Comparison of ENCODE assay signal across 20 cellular contexts in the genomic region with DNA sequence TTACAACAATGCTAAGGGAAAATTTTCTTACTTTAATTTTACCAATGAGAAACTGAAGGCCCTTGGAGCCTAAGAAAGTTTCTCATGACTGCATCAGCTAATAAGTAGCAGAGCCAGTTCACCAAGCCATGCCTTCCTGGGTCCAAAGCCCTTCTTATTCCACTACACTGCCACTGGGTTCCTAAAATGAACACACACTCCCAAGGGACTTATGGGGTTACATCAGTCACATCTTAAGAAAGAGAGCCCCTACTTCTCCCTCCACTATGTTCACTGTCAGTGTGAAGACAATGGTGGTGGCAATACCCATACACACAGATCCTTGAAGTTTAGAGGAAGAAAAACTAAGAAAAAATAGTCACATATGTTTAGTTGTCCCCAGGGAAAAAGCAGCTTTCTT. TPM values are rescaled to one million over a fixed set of nuclear protein-coding genes. Genes with fewer than 3 reads are reported as not detected.
DNase-seq lines count a peak whose midpoint lies in the region; ATAC-seq lines count a peak whose summit lies in the region.
"Had no signal": no experiment of that assay in that cellular context is flagged by ENCODE, and none has a peak within 500 bp of the region (broad histone marks: within the 10 kb centered on the region; RNA-seq: fewer than 3 reads in every experiment).

No MANE protein-coding gene starts in this region.

- DNase-seq in memory B cell (ENCODE audit: low spot score in 2 of 2), result no peak
- no peak for DNase-seq in activated CD4-positive, alpha-beta T cell treated with anti-CD3 and anti-CD28 coated beads, Interleukin-2, amount 10 ng/mL, durations not matched to agents 7 days and 5 days
- no peak for DNase-seq in activated CD4-positive, CD25-positive, alpha-beta regulatory T cell (lab: John Stamatoyannopoulos, UW)
- DNase-seq in T-helper 2 cell, result no peak
- DNase-seq: activated CD8-positive, alpha-beta T cell treated with anti-CD3 and anti-CD28 coated beads, Interleukin-2, amount 10 ng/mL, durations not matched to agents 7 days and 5 days; AML-193; DMS53; heart right ventricle; kidney; midbrain; NCI-H1694 treated with DMSO at 0.1 percent for 48 hours; NCI-H524; nucleus accumbens; OCI-M1; right lobe of liver; stimulated activated CD4-positive, alpha-beta T cell treated with anti-CD3 and anti-CD28 coated beads, Interleukin-1b, Interleukin-23, amount 100 ng/mL, for 48 hours had no signal

- ATAC-seq in GM18519 (IDR thresholded peaks at IDR 0.05; ENCODE audit: low FRiP score, unreplicated experiment) (peak; percentile 39), GM21447 (IDR thresholded peaks at IDR 0.05; ENCODE audit: unreplicated experiment) (peak; percentile 65), HG03196 (IDR thresholded peaks at IDR 0.05; ENCODE audit: unreplicated experiment) (peak; percentile 76), memory B cell (ENCODE audit: low read depth) (no peak), HG02852 (IDR thresholded peaks at IDR 0.05; ENCODE audit: unreplicated experiment) (no peak)
- ATAC-seq: activated CD8-positive, alpha-beta T cell treated with anti-CD3 and anti-CD28 coated beads, Interleukin-2, amount 10 ng/mL, durations not matched to agents 7 days and 5 days; heart right ventricle had no signal

- H3K4me1 Mint-ChIP-seq in memory B cell, result peaks cover 37% of the 10 kb centered on the region
- H3K4me1 Mint-ChIP-seq in activated CD4-positive, alpha-beta T cell treated with anti-CD3 and anti-CD28 coated beads, Interleukin-2, amount 10 ng/mL, durations not matched to agents 7 days and 5 days, result peaks cover 23% of the 10 kb centered on the region

- H3K27ac Mint-ChIP-seq in memory B cell, result peak overlapping the region; percentile 54
- H3K27ac Mint-ChIP-seq in activated CD4-positive, alpha-beta T cell treated with anti-CD3 and anti-CD28 coated beads, Interleukin-2, amount 10 ng/mL, durations not matched to agents 7 days and 5 days, result no peak overlapping the region
- H3K27ac Mint-ChIP-seq: activated CD8-positive, alpha-beta T cell treated with anti-CD3 and anti-CD28 coated beads, Interleukin-2, amount 10 ng/mL, durations not matched to agents 7 days and 5 days had no signal

- POLR2A ChIA-PET in activated CD4-positive, alpha-beta T cell treated with anti-CD3 and anti-CD28 coated beads, Interleukin-2, amount 10 ng/mL, durations not matched to agents 7 days and 5 days (lab: Charles Lee), result no interaction called here

- H3K27me3 Mint-ChIP-seq in memory B cell, result no peaks in the 10 kb centered on the region
- H3K27me3 Mint-ChIP-seq in activated CD4-positive, alpha-beta T cell treated with anti-CD3 and anti-CD28 coated beads, Interleukin-2, amount 10 ng/mL, durations not matched to agents 7 days and 5 days, result no peaks in the 10 kb centered on the region

- CTCF ChIA-PET in activated CD4-positive, alpha-beta T cell treated with anti-CD3 and anti-CD28 coated beads, Interleukin-2, amount 10 ng/mL, durations not matched to agents 7 days and 5 days (lab: Charles Lee), result no interaction called here

- peaks cover 22% of the 10 kb centered on the region for H3K36me3 Mint-ChIP-seq in memory B cell
- peaks cover 49% of the 10 kb centered on the region for H3K36me3 Mint-ChIP-seq in activated CD4-positive, alpha-beta T cell treated with anti-CD3 and anti-CD28 coated beads, Interleukin-2, amount 10 ng/mL, durations not matched to agents 7 days and 5 days (ENCODE audit: low read depth)

- H3K9me3 Mint-ChIP-seq in memory B cell, result no peaks in the 10 kb centered on the region
- no peaks in the 10 kb centered on the region for H3K9me3 Mint-ChIP-seq in activated CD4-positive, alpha-beta T cell treated with anti-CD3 and anti-CD28 coated beads, Interleukin-2, amount 10 ng/mL, durations not matched to agents 7 days and 5 days

- no peak overlapping the region for H3K4me3 Mint-ChIP-seq in memory B cell
- H3K4me3 Mint-ChIP-seq in activated CD4-positive, alpha-beta T cell treated with anti-CD3 and anti-CD28 coated beads, Interleukin-2, amount 10 ng/mL, durations not matched to agents 7 days and 5 days, result no peak overlapping the region
- H3K4me3 Mint-ChIP-seq: activated CD8-positive, alpha-beta T cell treated with anti-CD3 and anti-CD28 coated beads, Interleukin-2, amount 10 ng/mL, durations not matched to agents 7 days and 5 days had no signal

RNA-seq across cellular contexts. Expression of gene MBD2, which starts 20.6 kb away (rescaled TPM):
- 100 to 1,000 TPM; 103 to 105 TPM for total RNA-seq in activated CD4-positive, alpha-beta T cell treated with anti-CD3 and anti-CD28 coated beads, Interleukin-2, amount 10 ng/mL, durations not matched to agents 7 days and 5 days

Comparison
In these comparisons a context has a peak if more than half of its experiments do, and no peak if none do; other contexts are left out.
1. ATAC-seq: peak in GM18519 (single experiment), GM21447 (single experiment) and HG03196 (single experiment); none in memory B cell (single experiment) and HG02852 (single experiment).